22 cellular contexts compared by ENCODE assay signal in genomic region chr12:77238368-77238767, GRCh38.
"Had no signal": no experiment of that assay in that cellular context is flagged by ENCODE, and none has a peak within 500 bp of the region (broad histone marks: within the 10 kb centered on the region; RNA-seq: fewer than 3 reads in every experiment).

No MANE protein-coding gene starts in this region.

- ATAC-seq: activated CD8-positive, alpha-beta memory T cell treated with anti-CD3 and anti-CD28 coated beads, Interleukin-2, amount 10 ng/mL, durations not matched to agents 7 days and 5 days; Panc1; Right ventricle myocardium inferior had no signal

- DNase-seq: activated CD4-positive, alpha-beta T cell treated with anti-CD3 and anti-CD28 coated beads, Interleukin-2, amount 10 ng/mL, durations not matched to agents 24 days and 14 days; activated CD4-positive, alpha-beta T cell treated with anti-CD3 and anti-CD28 coated beads, Interleukin-2, amount 50 U/mL, for 48 hours; activated CD4-positive, CD25-positive, alpha-beta regulatory T cell treated with anti-CD3 and anti-CD28 coated beads, Interleukin-2, amount 50 U/mL, for 72 hours; activated CD8-positive, alpha-beta memory T cell treated with anti-CD3 and anti-CD28 coated beads, Interleukin-2, amount 10 ng/mL, durations not matched to agents 7 days and 5 days; activated effector memory CD4-positive, alpha-beta T cell treated with Interleukin-2 at 50 U/mL for 16 hours; activated naive CD4-positive, alpha-beta T cell treated with Interleukin-2 at 50 U/mL for 16 hours; activated T-cell treated with anti-CD3 and anti-CD28 coated beads, Interleukin-2, amount 50 U/mL, for 24 hours; amygdala; Kasumi-1; KBM-7; NCI-H1105 treated with DMSO at 0.1 percent for 48 hours; NCI-H1436 treated with DMSO at 0.1 percent for 48 hours; NCI-H187; NCI-H2081; NCI-H510A treated with DMSO at 0.1 percent for 48 hours; NCI-H69; NK-92 treated with Interleukin-12 subunit alpha and Interleukin-12 subunit beta, amount 100 ng/mL, for 24 hours; OCI-M1; RPMI8226 had no signal

- H3K27ac ChIP-seq: SK-N-MC had no signal

- H3K4me3 ChIP-seq: SK-N-MC had no signal
